Comparison of ENCODE assay signal across 19 cellular contexts in the genomic region with DNA sequence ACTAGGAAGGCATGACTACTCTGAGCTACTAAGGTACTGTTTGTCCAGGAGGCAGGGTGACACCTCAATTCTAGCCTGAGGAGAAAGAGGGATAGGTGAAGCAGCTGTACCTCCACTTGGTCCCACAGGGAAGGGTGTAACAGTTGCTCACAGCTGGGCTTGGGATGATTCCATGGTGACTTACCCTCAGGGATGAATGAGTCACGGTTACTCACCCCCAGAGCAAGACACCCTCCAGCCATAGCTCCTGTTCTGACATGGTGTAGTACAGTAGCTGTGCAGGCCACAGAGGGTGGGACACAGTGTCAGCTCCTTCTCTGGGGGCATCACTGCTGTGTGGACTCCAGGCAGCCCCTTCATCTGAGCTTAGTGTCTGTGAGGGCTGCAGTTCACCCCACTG.
DNase-seq lines count a peak whose midpoint lies in the region; ATAC-seq and TF ChIP-seq lines count a peak whose summit lies in the region.
"Had no signal": no experiment of that assay in that cellular context is flagged by ENCODE, and none has a peak within 500 bp of the region (broad histone marks: within the 10 kb centered on the region; RNA-seq: fewer than 3 reads in every experiment).

No MANE protein-coding gene starts in this region.

- H3K9me3 Mint-ChIP-seq in MCF 10A (ENCODE audit: unreplicated experiment) (no peaks in the 10 kb centered on the region), CD14-positive monocyte (peaks cover 0 to 21% (median 13%) of the 10 kb centered on the region in 7 donors)
- peaks cover 12% of the 10 kb centered on the region for H3K9me3 Mint-ChIP-seq in activated T-helper 17 cell treated with anti-CD3 and anti-CD28 coated beads, Interleukin-2, amount 50 U/mL, for 72 hours

- H3K4me1 ChIP-seq in breast epithelium (no peaks in the 10 kb centered on the region), SJCRH30 (no peaks in the 10 kb centered on the region), body of pancreas (no peaks in the 10 kb centered on the region)
- H3K4me1 ChIP-seq: psoas muscle had no signal

- TF ChIP-seq POLR2A in breast epithelium (IDR thresholded peaks at IDR 0.05), result no peak
- TF ChIP-seq POLR2A in body of pancreas (IDR thresholded peaks at IDR 0.05), result no peak

- TF ChIP-seq CTCF in MCF 10A (IDR thresholded peaks at IDR 0.05; ENCODE audit: unreplicated experiment) (no peak), breast epithelium (IDR thresholded peaks at IDR 0.05) (no peak), body of pancreas (IDR thresholded peaks at IDR 0.05) (no peak), CD14-positive monocyte (IDR thresholded peaks at IDR 0.05) (no peak)

- DNase-seq in MCF 10A (ENCODE audit: unreplicated experiment), result peak; percentile 0
- no peak for DNase-seq in breast epithelium (ENCODE audit: low spot score in 2 of 2)
- DNase-seq in SJCRH30, result peak; percentile 8 to 12
- peak; percentile 0 for DNase-seq in hepatic stellate cell (ENCODE audit: low spot score)
- no peak for DNase-seq in body of pancreas
- DNase-seq in CD14-positive monocyte (ENCODE audit: low spot score), result no peak
- DNase-seq: activated CD4-positive, alpha-beta T cell treated with anti-CD3 and anti-CD28 coated beads, Interleukin-2, amount 50 U/mL, for 4 hours; activated T-cell treated with anti-CD3 and anti-CD28 coated beads, Interleukin-2, amount 50 U/mL, for 4 hours; effector memory CD8-positive, alpha-beta T cell; GDM1; Karpas-422; mammary epithelial cell; natural killer cell; NCI-H1436; psoas muscle; SK-N-SH; stimulated activated CD4-positive, alpha-beta T cell treated with anti-CD3 and anti-CD28 coated beads, Interleukin-15, amount 100 ng/mL, for 24 hours had no signal

- H3K4me1 Mint-ChIP-seq in MCF 10A (ENCODE audit: insufficient read depth, unreplicated experiment), result peaks cover 18% of the 10 kb centered on the region
- H3K4me1 Mint-ChIP-seq in CD14-positive monocyte, result no peaks in the 10 kb centered on the region
- no peaks in the 10 kb centered on the region for H3K4me1 Mint-ChIP-seq in activated T-helper 17 cell treated with anti-CD3 and anti-CD28 coated beads, Interleukin-2, amount 50 U/mL, for 72 hours
- H3K4me1 Mint-ChIP-seq: natural killer cell had no signal

- H3K4me3 Mint-ChIP-seq in MCF 10A (ENCODE audit: unreplicated experiment) (no peak overlapping the region), CD14-positive monocyte (no peak overlapping the region)
- no peak overlapping the region for H3K4me3 Mint-ChIP-seq in activated T-helper 17 cell treated with anti-CD3 and anti-CD28 coated beads, Interleukin-2, amount 50 U/mL, for 72 hours
- H3K4me3 Mint-ChIP-seq: activated T-cell treated with anti-CD3 and anti-CD28 coated beads, Interleukin-2, amount 50 U/mL, for 4 hours; effector memory CD8-positive, alpha-beta T cell; natural killer cell had no signal

- H3K4me3 ChIP-seq in breast epithelium (no peak overlapping the region), SJCRH30 (no peak overlapping the region), body of pancreas (no peak overlapping the region)
- H3K4me3 ChIP-seq: psoas muscle had no signal

- intact Hi-C loops in MCF 10A (cut with micrococcal nuclease), result no loop called here
- intact Hi-C loops in breast epithelium (cut with DNase I; ENCODE audit: low total_unique reads), result no loop called here
- intact Hi-C loops in body of pancreas (cut with DNase I), result no loop called here
- intact Hi-C loops in CD14-positive monocyte (cut with micrococcal nuclease), result no loop called here

- H3K27me3 Mint-ChIP-seq in MCF 10A (ENCODE audit: insufficient read depth, unreplicated experiment), result no peaks in the 10 kb centered on the region
- no peaks in the 10 kb centered on the region for H3K27me3 Mint-ChIP-seq in CD14-positive monocyte (ENCODE audit: low read depth in 3 of 3)
- H3K27me3 Mint-ChIP-seq in activated T-helper 17 cell treated with anti-CD3 and anti-CD28 coated beads, Interleukin-2, amount 50 U/mL, for 72 hours, result no peaks in the 10 kb centered on the region
- H3K27me3 Mint-ChIP-seq: effector memory CD8-positive, alpha-beta T cell had no signal

- H3K9me3 ChIP-seq in breast epithelium (peaks cover 4 to 7% of the 10 kb centered on the region in 2 donors), SJCRH30 (replicated peaks) (no peaks in the 10 kb centered on the region), body of pancreas (peaks cover 0 to 7% (median 0%) of the 10 kb centered on the region in 3 donors)
- H3K9me3 ChIP-seq: psoas muscle, SK-N-SH had no signal

- POLR2A ChIA-PET in MCF 10A (lab: Yijun Ruan, JAX), result interaction anchor here (1.2 kb wide), 1 partner anchor 9 kb away, joined by 5 read pairs; no protein-coding TSS in a partner anchor

- H3K36me3 Mint-ChIP-seq in MCF 10A (ENCODE audit: insufficient read depth, unreplicated experiment) (no peaks in the 10 kb centered on the region), CD14-positive monocyte (no peaks in the 10 kb centered on the region)
- H3K36me3 Mint-ChIP-seq in activated T-helper 17 cell treated with anti-CD3 and anti-CD28 coated beads, Interleukin-2, amount 50 U/mL, for 72 hours (ENCODE audit: low read depth), result no peaks in the 10 kb centered on the region

- H3K27me3 ChIP-seq in breast epithelium (no peaks in the 10 kb centered on the region), SJCRH30 (no peaks in the 10 kb centered on the region), body of pancreas (no peaks in the 10 kb centered on the region)

- H3K27ac ChIP-seq in breast epithelium (no peak overlapping the region), SJCRH30 (no peak overlapping the region), body of pancreas (no peak overlapping the region)
- H3K27ac ChIP-seq: psoas muscle had no signal

- WGBS in body of pancreas, 2 donors, result 71 to 89% methylated on average over 1 of the region's 1 CpG

- H3K27ac Mint-ChIP-seq in MCF 10A (ENCODE audit: low read depth, unreplicated experiment) (no peak overlapping the region), CD14-positive monocyte (no peak overlapping the region)
- no peak overlapping the region for H3K27ac Mint-ChIP-seq in activated T-helper 17 cell treated with anti-CD3 and anti-CD28 coated beads, Interleukin-2, amount 50 U/mL, for 72 hours
- H3K27ac Mint-ChIP-seq: effector memory CD8-positive, alpha-beta T cell; natural killer cell had no signal

- CTCF ChIA-PET in MCF 10A (lab: Yijun Ruan, JAX), result interaction anchor here (0.6 kb wide), 1 partner anchor 325 kb away, joined by 3 read pairs; no protein-coding TSS in a partner anchor

- BruUV-seq in MCF 10A (replicated peaks; lab: Mats Ljungman, UMichigan), result no TSS peak

- ATAC-seq in body of pancreas (no peak), GM21447 (IDR thresholded peaks at IDR 0.05; ENCODE audit: unreplicated experiment) (no peak)
- ATAC-seq in activated T-helper 17 cell treated with anti-CD3 and anti-CD28 coated beads, Interleukin-2, amount 50 U/mL, for 72 hours (replicated peaks), result no peak
- ATAC-seq: activated T-cell treated with anti-CD3 and anti-CD28 coated beads, Interleukin-2, amount 50 U/mL, for 4 hours; effector memory CD8-positive, alpha-beta T cell; natural killer cell; psoas muscle had no signal

- H3K36me3 ChIP-seq in breast epithelium (no peaks in the 10 kb centered on the region), SJCRH30 (no peaks in the 10 kb centered on the region), body of pancreas (replicated peaks in 1 of 2; ENCODE audit: insufficient read depth in 1 of 2, low read depth in 2 of 2) (no peaks in the 10 kb centered on the region)

Comparison
In these comparisons a context has a peak if more than half of its experiments do, and no peak if none do; other contexts are left out.
1. DNase-seq: peak in MCF 10A (single experiment), SJCRH30 (2 of 2) and hepatic stellate cell (single experiment); none in breast epithelium (0 of 2), body of pancreas (0 of 4) and CD14-positive monocyte (single experiment).